Comparison of ENCODE assay signal across 8 cellular contexts in genomic region chr3:10025205-10026083, GRCh38. TPM values are rescaled to one million over a fixed set of nuclear protein-coding genes. Genes with fewer than 3 reads are reported as not detected.
DNase-seq lines count a peak whose midpoint lies in the region; ATAC-seq and FAIRE-seq lines count a peak whose summit lies in the region.

No MANE protein-coding gene starts in this region.

- no peak for FAIRE-seq in RCC 7860 (lab: Jason Lieb, UNC)

- peak overlapping the region; percentile 95 for H3K4me3 Mint-ChIP-seq in natural killer cell treated with Interleukin-12 subunit alpha and Interleukin-12 subunit beta and Interleukin-15 and Interleukin-18, amount 100 ng/mL, for 72 hours

- peaks cover 26% of the 10 kb centered on the region for H3K4me1 ChIP-seq in BLaER1
- peaks cover 24% of the 10 kb centered on the region for H3K4me1 ChIP-seq in Karpas-422 (ENCODE audit: low read length)
- peaks cover 9% of the 10 kb centered on the region for H3K4me1 ChIP-seq in ectodermal cell (ENCODE audit: control insufficient read depth, insufficient read depth, low read length)

- H3K9ac ChIP-seq in BLaER1, result peak overlapping the region; percentile 90
- peak overlapping the region; percentile 86 for H3K9ac ChIP-seq in Karpas-422 (ENCODE audit: low read length)

- peaks cover 14 to 34% of the 10 kb centered on the region in 2 donors for H3K4me1 Mint-ChIP-seq in natural killer cell treated with Interleukin-12 subunit alpha and Interleukin-12 subunit beta and Interleukin-15 and Interleukin-18, amount 100 ng/mL, for 72 hours (ENCODE audit: low read depth in 2 of 2)

- H3K36me3 ChIP-seq in BLaER1 (peaks cover 60% of the 10 kb centered on the region), Karpas-422 (ENCODE audit: insufficient read depth, low read length) (peaks cover 14% of the 10 kb centered on the region; the same call in 1 of the 2 replicates), ectodermal cell (ENCODE audit: control insufficient read depth, insufficient read depth, low read length) (peaks cover 8% of the 10 kb centered on the region)

- H2AFZ ChIP-seq in Karpas-422 (ENCODE audit: low read length), result peak overlapping the region; percentile 82; the same call in 1 of the 2 replicates

- ATAC-seq in natural killer cell treated with Interleukin-12 subunit alpha and Interleukin-12 subunit beta and Interleukin-15 and Interleukin-18, amount 100 ng/mL, for 72 hours, result no peak
- ATAC-seq in HG02763 (IDR thresholded peaks at IDR 0.05; ENCODE audit: unreplicated experiment), result no peak

- peak overlapping the region; percentile 82 for H3K4me3 ChIP-seq in BLaER1
- peak overlapping the region; percentile 93 for H3K4me3 ChIP-seq in Karpas-422 (ENCODE audit: low read length)
- H3K4me3 ChIP-seq in ectodermal cell (ENCODE audit: insufficient read depth, low read depth, low read length), result peak overlapping the region; percentile 82

- H3K9me3 ChIP-seq in BLaER1, result no peaks in the 10 kb centered on the region
- no peaks in the 10 kb centered on the region for H3K9me3 ChIP-seq in Karpas-422 (ENCODE audit: low read length)
- no peaks in the 10 kb centered on the region for H3K9me3 ChIP-seq in ectodermal cell (ENCODE audit: control insufficient read depth, low read length)

- WGBS in ectodermal cell, 2 experiments, result 25 to 31% methylated on average over 16 to 17 of the region's 19 CpGs

- peak overlapping the region; percentile 96 for H3K27ac Mint-ChIP-seq in natural killer cell treated with Interleukin-12 subunit alpha and Interleukin-12 subunit beta and Interleukin-15 and Interleukin-18, amount 100 ng/mL, for 72 hours

- no peaks in the 10 kb centered on the region for H4K20me1 ChIP-seq in BLaER1
- no peaks in the 10 kb centered on the region for H4K20me1 ChIP-seq in Karpas-422 (ENCODE audit: insufficient read depth, low read depth, low read length)

- no peaks in the 10 kb centered on the region for H3K27me3 Mint-ChIP-seq in natural killer cell treated with Interleukin-12 subunit alpha and Interleukin-12 subunit beta and Interleukin-15 and Interleukin-18, amount 100 ng/mL, for 72 hours

- H3K27me3 ChIP-seq in BLaER1, result no peaks in the 10 kb centered on the region
- no peaks in the 10 kb centered on the region for H3K27me3 ChIP-seq in Karpas-422 (ENCODE audit: low read length)
- H3K27me3 ChIP-seq in ectodermal cell (ENCODE audit: control insufficient read depth, insufficient read depth, low read length, poor library complexity, severe bottlenecking), result no peaks in the 10 kb centered on the region

- H3K4me2 ChIP-seq in BLaER1 (peak overlapping the region; percentile 94), Karpas-422 (ENCODE audit: low read depth, low read length, poor library complexity, severe bottlenecking) (peak overlapping the region; percentile 91)

- H3K27ac ChIP-seq in BLaER1 (peak overlapping the region; percentile 90), Karpas-422 (ENCODE audit: low read length) (no peak overlapping the region), ectodermal cell (ENCODE audit: insufficient read depth, low read depth, low read length, poor library complexity, severe bottlenecking) (no peak overlapping the region)

- peaks cover 18% of the 10 kb centered on the region for H3K36me3 Mint-ChIP-seq in natural killer cell treated with Interleukin-12 subunit alpha and Interleukin-12 subunit beta and Interleukin-15 and Interleukin-18, amount 100 ng/mL, for 72 hours

- DNase-seq in Karpas-422, result peak; percentile 49
- DNase-seq in natural killer cell treated with Interleukin-12 subunit alpha and Interleukin-12 subunit beta and Interleukin-15 and Interleukin-18, amount 100 ng/mL, for 72 hours (ENCODE audit: low spot score), result no peak
- DNase-seq in RCC 7860 (ENCODE audit: low spot score), result no peak
- no peak for DNase-seq in G401 (ENCODE audit: low spot score)
- DNase-seq in islet precursor cell, result no peak

- H3K79me2 ChIP-seq in Karpas-422 (ENCODE audit: low read length), result peaks cover 59% of the 10 kb centered on the region

- no peaks in the 10 kb centered on the region for H3K9me3 Mint-ChIP-seq in natural killer cell treated with Interleukin-12 subunit alpha and Interleukin-12 subunit beta and Interleukin-15 and Interleukin-18, amount 100 ng/mL, for 72 hours

- no peaks in the 10 kb centered on the region for H3K9me2 ChIP-seq in Karpas-422 (replicated peaks; ENCODE audit: insufficient read depth, low read length)

- in situ Hi-C loops in G401 (cut with HindIII; ENCODE audit: low sequenced_read_pairs), result no loop called here

RNA-seq across cellular contexts. Expression of gene FANCD2, which starts 0.8 kb away (rescaled TPM):
- total RNA-seq in Karpas-422 (2014; rRNA removed; shearing (Covaris generic); ENCODE audit: low replicate concordance), result 33.0 and 67.8 TPM in 2 replicates
- 62.7 TPM for polyA plus RNA-seq in ectodermal cell (2013, experiment 1 of 4)
- polyA plus RNA-seq in ectodermal cell (2013, experiment 2 of 4), result 64.3 TPM
- polyA plus RNA-seq in ectodermal cell (2013, experiment 3 of 4), result 53.2 TPM
- polyA plus RNA-seq in ectodermal cell (2013, experiment 4 of 4), result 59.3 TPM
- total RNA-seq in natural killer cell treated with Interleukin-12 subunit alpha and Interleukin-12 subunit beta and Interleukin-15 and Interleukin-18, amount 100 ng/mL, for 72 hours, result 100 to 1,000 TPM in 1 of 2 donors, 10 to 100 TPM in 1; 35.0 to 110 TPM
- total RNA-seq in G401 (2014; rRNA removed; shearing (Covaris generic)), result 17.8 and 43.1 TPM in 2 replicates

RNA-seq across cellular contexts. Expression of gene EMC3, which starts 38.8 kb away (rescaled TPM):
- total RNA-seq in Karpas-422 (2014; rRNA removed; shearing (Covaris generic); ENCODE audit: low replicate concordance), result 26.9 and 50.1 TPM in 2 replicates
- polyA plus RNA-seq in ectodermal cell (2013, experiment 1 of 4), result 40.6 TPM
- 53.3 TPM for polyA plus RNA-seq in ectodermal cell (2013, experiment 2 of 4)
- 52.4 TPM for polyA plus RNA-seq in ectodermal cell (2013, experiment 3 of 4)
- 47.2 TPM for polyA plus RNA-seq in ectodermal cell (2013, experiment 4 of 4)
- total RNA-seq in natural killer cell treated with Interleukin-12 subunit alpha and Interleukin-12 subunit beta and Interleukin-15 and Interleukin-18, amount 100 ng/mL, for 72 hours, result 10 to 100 TPM; 62.5 to 65.8 TPM
- total RNA-seq in G401 (2014; rRNA removed; shearing (Covaris generic)), result 30.3 and 63.2 TPM in 2 replicates
